ENCODE assay signal across 7 cellular contexts in genomic region chr12:118404876-118405521, GRCh38. TPM values are rescaled to one million over a fixed set of nuclear protein-coding genes. Genes with fewer than 3 reads are reported as not detected.
DNase-seq lines count a peak whose midpoint lies in the region; ATAC-seq and TF ChIP-seq lines count a peak whose summit lies in the region.

No MANE protein-coding gene starts in this region.

- H3K4me1 Mint-ChIP-seq in glutamatergic neuron (ENCODE audit: low read depth, unreplicated experiment) = no peaks in the 10 kb centered on the region

- H3K36me3 Mint-ChIP-seq in glutamatergic neuron (ENCODE audit: unreplicated experiment) = no peaks in the 10 kb centered on the region

- H3K4me1 ChIP-seq in SJSA1 (replicated peaks) = no peaks in the 10 kb centered on the region

- no peak overlapping the region for H3K4me3 Mint-ChIP-seq in glutamatergic neuron (ENCODE audit: unreplicated experiment)

- no peaks in the 10 kb centered on the region for H3K9me3 ChIP-seq in SJSA1 (replicated peaks)

- no peaks in the 10 kb centered on the region for H3K9me3 Mint-ChIP-seq in glutamatergic neuron (ENCODE audit: unreplicated experiment)

- no peak for ATAC-seq in HG03442 (IDR thresholded peaks at IDR 0.05; ENCODE audit: unreplicated experiment)

- H3K27me3 ChIP-seq in SJSA1 (replicated peaks) = no peaks in the 10 kb centered on the region

- no peaks in the 10 kb centered on the region for H3K27me3 Mint-ChIP-seq in glutamatergic neuron (ENCODE audit: unreplicated experiment)

- no peak overlapping the region for H3K4me3 ChIP-seq in SJSA1

- H3K36me3 ChIP-seq in SJSA1 = peaks cover 56% of the 10 kb centered on the region

- DNase-seq in GM10266 (ENCODE audit: extremely low spot score) = peak; percentile 33
- DNase-seq in KG1 (lab: John Stamatoyannopoulos, UW) = peak; percentile 43
- DNase-seq in SJSA1 (ENCODE audit: low read depth in 1 of 2, low spot score in 2 of 2) = peak; percentile 30 to 51
- peak in 3 of 4 experiments; percentile 11 to 16 (median 12) for DNase-seq in activated naive CD4-positive, alpha-beta T cell (lab: John Stamatoyannopoulos, UW)
- peak; percentile 81 for DNase-seq in glutamatergic neuron
- peak; percentile 58 for DNase-seq in putamen (ENCODE audit: low spot score)

- H3K27ac ChIP-seq in SJSA1 = no peak overlapping the region

- peak; percentile 78 for TF ChIP-seq CTCF in GM10266 (IDR thresholded peaks at IDR 0.05; ENCODE audit: control insufficient read depth, insufficient read depth, low read depth, missing control alignments)
- TF ChIP-seq CTCF in glutamatergic neuron (IDR thresholded peaks at IDR 0.05; ENCODE audit: partially characterized antibody, unreplicated experiment) = peak; percentile 88

- H3K27ac Mint-ChIP-seq in glutamatergic neuron (ENCODE audit: unreplicated experiment) = no peak overlapping the region

RNA-seq across cellular contexts. Expression of gene SUDS3, which starts 28.6 kb away (rescaled TPM):
- total RNA-seq in SJSA1 (2014; rRNA removed; shearing (Covaris generic)) = 31.1 and 42.8 TPM in 2 replicates
- 32.5 TPM for total RNA-seq in glutamatergic neuron (ENCODE audit: unreplicated experiment)

RNA-seq across cellular contexts. Expression of gene TAOK3, which starts 32.3 kb away (rescaled TPM):
- total RNA-seq in SJSA1 (2014; rRNA removed; shearing (Covaris generic)) = 10.5 and 16.0 TPM in 2 replicates
- 13.1 TPM for total RNA-seq in glutamatergic neuron (ENCODE audit: unreplicated experiment)

Comparison
In these comparisons a context has a peak if more than half of its experiments do, and no peak if none do; other contexts are left out.
1. DNase-seq: peak in every context shown above with its lines; median percentile 81 in glutamatergic neuron; 58 in putamen; 43 in KG1; 40 in SJSA1; 33 in GM10266; 12 in activated naive CD4-positive, alpha-beta T cell.